Comparison of ENCODE assay signal across 10 cellular contexts in genomic region chr20:5074050-5074674, GRCh38. TPM values are rescaled to one million over a fixed set of nuclear protein-coding genes. Genes with fewer than 3 reads are reported as not detected.
DNase-seq lines count a peak whose midpoint lies in the region; ATAC-seq and TF ChIP-seq lines count a peak whose summit lies in the region.
"Had no signal": no experiment of that assay in that cellular context is flagged by ENCODE, and none has a peak within 500 bp of the region (broad histone marks: within the 10 kb centered on the region; RNA-seq: fewer than 3 reads in every experiment).

No MANE protein-coding gene starts in this region.

- no peak overlapping the region for H3K18ac ChIP-seq in trophoblast cell (ENCODE audit: low read length)

- no peak overlapping the region for H3K9ac ChIP-seq in trophoblast cell (ENCODE audit: low read length)
- H3K9ac ChIP-seq: BLaER1 had no signal

- intact Hi-C loops in CD4-positive, alpha-beta memory T cell (cut with micrococcal nuclease) = no loop called here

- no peaks in the 10 kb centered on the region for H3K27me3 Mint-ChIP-seq in activated T-helper 17 cell treated with anti-CD3 and anti-CD28 coated beads, Interleukin-2, amount 50 U/mL, for 72 hours
- H3K27me3 Mint-ChIP-seq in memory B cell = no peaks in the 10 kb centered on the region
- no peaks in the 10 kb centered on the region for H3K27me3 Mint-ChIP-seq in CD4-positive, alpha-beta memory T cell

- no peak overlapping the region for H2BK5ac ChIP-seq in trophoblast cell (ENCODE audit: low read depth, low read length, poor library complexity)

- H3K23ac ChIP-seq in trophoblast cell (ENCODE audit: low read length) = no peak overlapping the region

- H3K9me3 ChIP-seq in trophoblast cell (ENCODE audit: insufficient read depth, low read depth, low read length) = no peaks in the 10 kb centered on the region
- no peaks in the 10 kb centered on the region for H3K9me3 ChIP-seq in CD4-positive, alpha-beta memory T cell (ENCODE audit: control insufficient read depth in 1 of 2, low read length in 2 of 2)
- H3K9me3 ChIP-seq: BLaER1 had no signal

- CTCF ChIA-PET in HEK293T (lab: Yijun Ruan, JAX) = no interaction called here
- CTCF ChIA-PET in CD4-positive, alpha-beta memory T cell (lab: Charles Lee; ENCODE audit: partially characterized antibody) = interaction anchor here (1.2 to 1.9 kb wide), 2 partner anchors 17 to 27 kb away, joined by 4 to 7 read pairs; no protein-coding TSS in a partner anchor

- H3K4me3 Mint-ChIP-seq in activated T-helper 17 cell treated with anti-CD3 and anti-CD28 coated beads, Interleukin-2, amount 50 U/mL, for 72 hours = no peak overlapping the region
- H3K4me3 Mint-ChIP-seq in memory B cell = no peak overlapping the region
- H3K4me3 Mint-ChIP-seq in CD4-positive, alpha-beta memory T cell = no peak overlapping the region

- WGBS in trophoblast cell (ENCODE audit: extremely low coverage, insufficient coverage, insufficient read length) = no CpG with 5 or more reads among the region's 4 CpGs

- H4K8ac ChIP-seq in trophoblast cell (ENCODE audit: low read depth, low read length) = no peak overlapping the region

- H3K27ac Mint-ChIP-seq in activated T-helper 17 cell treated with anti-CD3 and anti-CD28 coated beads, Interleukin-2, amount 50 U/mL, for 72 hours = peak overlapping the region; percentile 28
- H3K27ac Mint-ChIP-seq in memory B cell = peak overlapping the region; percentile 8
- peak overlapping the region in 1 of 7 donors; percentile 41 for H3K27ac Mint-ChIP-seq in CD4-positive, alpha-beta memory T cell

- peaks cover 0 to 3% of the 10 kb centered on the region in 2 experiments for H3K4me1 ChIP-seq in trophoblast cell (ENCODE audit: control insufficient read depth in 1 of 2, insufficient read depth in 2 of 2, low read length in 2 of 2)
- peaks cover 21% of the 10 kb centered on the region for H3K4me1 ChIP-seq in CD4-positive, alpha-beta memory T cell (ENCODE audit: insufficient read depth, low read length)

- TF ChIP-seq CTCF in C4-2B (conservative IDR thresholded peaks at IDR 0.05) = no peak

- no peak overlapping the region for H2AFZ ChIP-seq in trophoblast cell (ENCODE audit: insufficient read depth, low read length, poor library complexity)

- H2BK12ac ChIP-seq in trophoblast cell (ENCODE audit: low read length) = no peak overlapping the region

- DNase-seq in HEK293T (ENCODE audit: extremely low spot score) = no peak
- no peak for DNase-seq in memory B cell (ENCODE audit: low spot score in 2 of 2)
- DNase-seq in trophoblast cell = no peak
- DNase-seq in NCI-H187 (lab: John Stamatoyannopoulos, UW) = no peak
- DNase-seq in CD4-positive, alpha-beta memory T cell = no peak
- DNase-seq in activated CD4-positive, alpha-beta T cell treated with anti-CD3 and anti-CD28 coated beads, Interleukin-2, amount 50 U/mL, for 4 hours = no peak
- DNase-seq: NCI-H1105 had no signal

- no peaks in the 10 kb centered on the region for H3K9me3 Mint-ChIP-seq in activated T-helper 17 cell treated with anti-CD3 and anti-CD28 coated beads, Interleukin-2, amount 50 U/mL, for 72 hours
- no peaks in the 10 kb centered on the region for H3K9me3 Mint-ChIP-seq in memory B cell
- no peaks in the 10 kb centered on the region for H3K9me3 Mint-ChIP-seq in CD4-positive, alpha-beta memory T cell

- no peak overlapping the region for H2BK120ac ChIP-seq in trophoblast cell (ENCODE audit: insufficient read depth, low read length, poor library complexity)

- no peak for ATAC-seq in activated T-helper 17 cell treated with anti-CD3 and anti-CD28 coated beads, Interleukin-2, amount 50 U/mL, for 72 hours (replicated peaks)
- no peak for ATAC-seq in memory B cell (ENCODE audit: low read depth)

- H3K27me3 ChIP-seq in trophoblast cell (ENCODE audit: insufficient read depth, low read length) = no peaks in the 10 kb centered on the region
- no peaks in the 10 kb centered on the region for H3K27me3 ChIP-seq in CD4-positive, alpha-beta memory T cell (ENCODE audit: insufficient read depth, low read length)
- H3K27me3 ChIP-seq: BLaER1 had no signal

- peaks cover 16% of the 10 kb centered on the region for H3K4me1 Mint-ChIP-seq in activated T-helper 17 cell treated with anti-CD3 and anti-CD28 coated beads, Interleukin-2, amount 50 U/mL, for 72 hours
- H3K4me1 Mint-ChIP-seq in memory B cell = peaks cover 23% of the 10 kb centered on the region
- peaks cover 13 to 25% (median 16%) of the 10 kb centered on the region in 4 donors for H3K4me1 Mint-ChIP-seq in CD4-positive, alpha-beta memory T cell

- no peak overlapping the region for H4K12ac ChIP-seq in trophoblast cell (ENCODE audit: low read depth, low read length)

- POLR2A ChIA-PET in HEK293T (lab: Yijun Ruan, JAX) = interaction anchor here (1.0 kb wide), 1 partner anchor 46 kb away, joined by 4 read pairs; the partner anchor contains the start of gene PCNA
- POLR2A ChIA-PET in CD4-positive, alpha-beta memory T cell (lab: Charles Lee; ENCODE audit: partially characterized antibody) = interaction anchor here (1.8 kb wide), 1 partner anchor 53 kb away, joined by 3 read pairs; the partner anchor contains the start of gene CDS2

- no peak overlapping the region for H4K91ac ChIP-seq in trophoblast cell (ENCODE audit: low read depth, low read length)

- H3K27ac ChIP-seq in C4-2B = peak overlapping the region; percentile 69
- H3K27ac ChIP-seq in trophoblast cell (ENCODE audit: low read depth, low read length) = no peak overlapping the region
- no peak overlapping the region for H3K27ac ChIP-seq in CD4-positive, alpha-beta memory T cell (ENCODE audit: low read depth, low read length)

- H3K4me3 ChIP-seq in trophoblast cell (ENCODE audit: low read depth, low read length) = no peak overlapping the region
- H3K4me3 ChIP-seq in CD4-positive, alpha-beta memory T cell (ENCODE audit: low read length in 2 of 2) = no peak overlapping the region
- H3K4me3 ChIP-seq: BLaER1 had no signal

- H3K14ac ChIP-seq in trophoblast cell (ENCODE audit: low read length) = no peak overlapping the region

- H3K36me3 ChIP-seq in trophoblast cell (ENCODE audit: control insufficient read depth in 1 of 2, insufficient read depth in 2 of 2, low read length in 2 of 2) = no peaks in the 10 kb centered on the region
- no peaks in the 10 kb centered on the region for H3K36me3 ChIP-seq in CD4-positive, alpha-beta memory T cell (ENCODE audit: insufficient read depth, low read length)
- H3K36me3 ChIP-seq: BLaER1 had no signal

- H3K79me1 ChIP-seq in trophoblast cell (ENCODE audit: low read length) = no peaks in the 10 kb centered on the region

- no peak overlapping the region for H2AK5ac ChIP-seq in trophoblast cell (ENCODE audit: low read length)

- no peak overlapping the region for H3K4me2 ChIP-seq in trophoblast cell (ENCODE audit: low read length)
- H3K4me2 ChIP-seq: BLaER1 had no signal

- H3K79me2 ChIP-seq in trophoblast cell (ENCODE audit: control insufficient read depth, insufficient read depth, low read length, poor library complexity) = no peaks in the 10 kb centered on the region

- H3K36me3 Mint-ChIP-seq in activated T-helper 17 cell treated with anti-CD3 and anti-CD28 coated beads, Interleukin-2, amount 50 U/mL, for 72 hours (ENCODE audit: low read depth) = no peaks in the 10 kb centered on the region
- H3K36me3 Mint-ChIP-seq in memory B cell = no peaks in the 10 kb centered on the region
- no peaks in the 10 kb centered on the region for H3K36me3 Mint-ChIP-seq in CD4-positive, alpha-beta memory T cell

- no peak overlapping the region for H3K4ac ChIP-seq in trophoblast cell (ENCODE audit: low read depth, low read length)

TF ChIP-seq in HEK293T, 16 proteins besides CTCF, POLR2A, EP300 and RAD21:
- TF ChIP-seq PKNOX1 (IDR thresholded peaks at IDR 0.05) (peak; percentile 73), NFRKB (IDR thresholded peaks at IDR 0.05) (no peak), ELF4 (IDR thresholded peaks at IDR 0.05) (no peak)
TF ChIP-seq in HEK293T: peak in this region for 1.

RNA-seq across cellular contexts. Expression of gene TMEM230, which starts 38.7 kb away (rescaled TPM):
- 10 to 100 TPM; 50.6 to 64.2 TPM for total RNA-seq in activated T-helper 17 cell treated with anti-CD3 and anti-CD28 coated beads, Interleukin-2, amount 50 U/mL, for 72 hours
- polyA plus RNA-seq in trophoblast cell (2013) = 109 and 115 TPM in 2 replicates
- total RNA-seq in CD4-positive, alpha-beta memory T cell = 10 to 100 TPM; 81.6 to 87.3 TPM
- polyA plus RNA-seq in CD4-positive, alpha-beta memory T cell = 100 to 1,000 TPM; 215 to 248 TPM

RNA-seq across cellular contexts. Expression of gene PCNA, which starts 45.6 kb away (rescaled TPM):
- 100 to 1,000 TPM; 346 to 572 TPM for total RNA-seq in activated T-helper 17 cell treated with anti-CD3 and anti-CD28 coated beads, Interleukin-2, amount 50 U/mL, for 72 hours
- polyA plus RNA-seq in trophoblast cell (2013) = 125 and 128 TPM in 2 replicates
- 10 to 100 TPM; 60.0 to 60.5 TPM for total RNA-seq in CD4-positive, alpha-beta memory T cell
- 10 to 100 TPM; 68.8 to 71.9 TPM for polyA plus RNA-seq in CD4-positive, alpha-beta memory T cell

RNA-seq across cellular contexts. Expression of gene CDS2, which starts 52.6 kb away (rescaled TPM):
- total RNA-seq in activated T-helper 17 cell treated with anti-CD3 and anti-CD28 coated beads, Interleukin-2, amount 50 U/mL, for 72 hours = 10 to 100 TPM; 53.8 to 70.5 TPM
- 25.0 and 25.8 TPM in 2 replicates for polyA plus RNA-seq in trophoblast cell (2013)
- 10 to 100 TPM; 59.4 to 59.8 TPM for total RNA-seq in CD4-positive, alpha-beta memory T cell
- 10 to 100 TPM; 53.7 to 57.0 TPM for polyA plus RNA-seq in CD4-positive, alpha-beta memory T cell

Comparison
In these comparisons a context has a peak if more than half of its experiments do, and no peak if none do; other contexts are left out.
1. RNA of gene PCNA, which starts 45.6 kb away (total RNA-seq): 346 to 572 TPM in activated T-helper 17 cell treated with anti-CD3 and anti-CD28 coated beads, Interleukin-2, amount 50 U/mL, for 72 hours; 60.0 to 60.5 TPM in CD4-positive, alpha-beta memory T cell; every median in the first group is over 4 times any median in the second.